10 cellular contexts compared by ENCODE assay signal in genomic region chr5:1568201-1568979, GRCh38. TPM values are rescaled to one million over a fixed set of nuclear protein-coding genes. Genes with fewer than 3 reads are reported as not detected.
DNase-seq lines count a peak whose midpoint lies in the region; ATAC-seq and TF ChIP-seq lines count a peak whose summit lies in the region.
"Had no signal": no experiment of that assay in that cellular context is flagged by ENCODE, and none has a peak within 500 bp of the region (broad histone marks: within the 10 kb centered on the region; RNA-seq: fewer than 3 reads in every experiment).

No MANE protein-coding gene starts in this region.

- H3K27me3 ChIP-seq in SK-N-SH (ENCODE audit: insufficient read depth) = no peaks in the 10 kb centered on the region
- H3K27me3 ChIP-seq in heart left ventricle = no peaks in the 10 kb centered on the region

- H3K9me3 Mint-ChIP-seq in activated T-cell treated with anti-CD3 and anti-CD28 coated beads, Interleukin-2, amount 50 U/mL, for 4 hours = no peaks in the 10 kb centered on the region

- DNase-seq in Daoy (ENCODE audit: low read depth) (peak; percentile 65), SK-N-SH (no peak), heart left ventricle (peak in 1 of 5 donors; percentile 53), retinal pigment epithelial cell (ENCODE audit: low read depth) (peak; percentile 81)
- no peak for DNase-seq in activated T-cell treated with anti-CD3 and anti-CD28 coated beads, Interleukin-2, amount 50 U/mL, for 4 hours
- DNase-seq: activated naive CD4-positive, alpha-beta T cell treated with Interleukin-2 at 50 U/mL for 16 hours; midbrain had no signal

- CTCF ChIA-PET in SK-N-SH (lab: Yijun Ruan, JAX) = no interaction called here

- peak overlapping the region in 1 of 2 experiments; percentile 22; a peak in 1 of 4 replicates for H3K27ac ChIP-seq in SK-N-SH (ENCODE audit: low read depth in 2 of 2, low read length in 1 of 2)
- peak overlapping the region in 11 of 12 donors; percentile 27 to 79 (median 67) for H3K27ac ChIP-seq in heart left ventricle

- ATAC-seq in heart left ventricle (peak; percentile 83 to 89 (median 84)), GM19397 (IDR thresholded peaks at IDR 0.05; ENCODE audit: unreplicated experiment) (no peak), GM21717 (IDR thresholded peaks at IDR 0.05; ENCODE audit: unreplicated experiment) (no peak), GM21367 (IDR thresholded peaks at IDR 0.05; ENCODE audit: unreplicated experiment) (no peak)
- ATAC-seq in activated T-cell treated with anti-CD3 and anti-CD28 coated beads, Interleukin-2, amount 50 U/mL, for 4 hours = no peak

- no peaks in the 10 kb centered on the region for H3K9me3 ChIP-seq in SK-N-SH
- H3K9me3 ChIP-seq in heart left ventricle = no peaks in the 10 kb centered on the region

- no peak overlapping the region for H3K4me3 Mint-ChIP-seq in activated T-cell treated with anti-CD3 and anti-CD28 coated beads, Interleukin-2, amount 50 U/mL, for 4 hours

- no peak overlapping the region for H2AFZ ChIP-seq in SK-N-SH (ENCODE audit: low read depth)

- peaks cover 8% of the 10 kb centered on the region for H3F3A ChIP-seq in SK-N-SH (replicated peaks; ENCODE audit: insufficient read depth)

- H3K4me3 ChIP-seq in SK-N-SH (ENCODE audit: low read depth in 2 of 2, low read length in 1 of 2) (no peak overlapping the region), heart left ventricle (no peak overlapping the region), retinal pigment epithelial cell (ENCODE audit: low read length) (no peak overlapping the region)

- peaks cover 0 to 6% of the 10 kb centered on the region in 2 experiments for H3K36me3 ChIP-seq in SK-N-SH (replicated peaks in 1 of 2; ENCODE audit: control insufficient read depth in 1 of 2, insufficient read depth in 2 of 2, low read length in 1 of 2)
- peaks cover 0 to 17% (median 0%) of the 10 kb centered on the region in 9 donors for H3K36me3 ChIP-seq in heart left ventricle

- POLR2A ChIA-PET in SK-N-SH (lab: Yijun Ruan, JAX) = no interaction called here

- H4K20me1 ChIP-seq in SK-N-SH (ENCODE audit: insufficient read depth) = no peaks in the 10 kb centered on the region

- no peaks in the 10 kb centered on the region for H3K79me2 ChIP-seq in SK-N-SH (ENCODE audit: insufficient read depth)

- H3K4me1 Mint-ChIP-seq in activated T-cell treated with anti-CD3 and anti-CD28 coated beads, Interleukin-2, amount 50 U/mL, for 4 hours (ENCODE audit: low read depth) = no peaks in the 10 kb centered on the region

- TF ChIP-seq EP300 in SK-N-SH (IDR thresholded peaks at IDR 0.05; ENCODE audit: borderline replicate concordance in 1 of 2, low read depth in 1 of 2, low read length in 1 of 2) = no peak

- peaks cover 7% of the 10 kb centered on the region for H3K36me3 Mint-ChIP-seq in activated T-cell treated with anti-CD3 and anti-CD28 coated beads, Interleukin-2, amount 50 U/mL, for 4 hours (ENCODE audit: insufficient read depth)

- TF ChIP-seq POLR2A in heart left ventricle (IDR thresholded peaks at IDR 0.05) = no peak

- intact Hi-C loops in heart left ventricle (cut with DNase I) = no loop called here

- 66% methylated on average over 12 of the region's 12 CpGs for WGBS in SK-N-SH (ENCODE audit: low lambda C conversion rate)
- 29 to 38% (median 37%) methylated on average over 12 of the region's 12 CpGs for WGBS in heart left ventricle, 4 donors

- H3K4me1 ChIP-seq in SK-N-SH (ENCODE audit: control insufficient read depth in 1 of 2, insufficient read depth in 2 of 2, low read depth in 1 of 2, low read length in 1 of 2) (peaks cover 0 to 2% of the 10 kb centered on the region in 2 experiments; a peak in 1 of 4 replicates), heart left ventricle (peaks cover 0 to 32% (median 10%) of the 10 kb centered on the region in 12 donors)

- no peak for TF ChIP-seq CTCF in SK-N-SH (IDR thresholded peaks at IDR 0.05)
- no peak for TF ChIP-seq CTCF in heart left ventricle (IDR thresholded peaks at IDR 0.05)
- TF ChIP-seq CTCF in retinal pigment epithelial cell (conservative IDR thresholded peaks at IDR 0.05; ENCODE audit: low read depth, low read length) = no peak

- H3K4me2 ChIP-seq in SK-N-SH = no peak overlapping the region

- no peak for TF ChIP-seq RAD21 in SK-N-SH (IDR thresholded peaks at IDR 0.05; ENCODE audit: low read length)

- no peaks in the 10 kb centered on the region for H3K9me2 ChIP-seq in SK-N-SH

- H3K27me3 Mint-ChIP-seq in activated T-cell treated with anti-CD3 and anti-CD28 coated beads, Interleukin-2, amount 50 U/mL, for 4 hours (ENCODE audit: low read depth) = no peaks in the 10 kb centered on the region

- no peak overlapping the region for H3K9ac ChIP-seq in SK-N-SH

TF ChIP-seq in SK-N-SH, 30 proteins besides CTCF, POLR2A, EP300 and RAD21:
- TF ChIP-seq PBX3 (IDR thresholded peaks at IDR 0.05) (peak; percentile 23; the same call in 1 of the 2 replicates), TCF12 (IDR thresholded peaks at IDR 0.05) (peak; percentile 47; the same call in 1 of the 2 replicates), YY1 (IDR thresholded peaks at IDR 0.05; ENCODE audit: low read depth) (no peak), NFIC (IDR thresholded peaks at IDR 0.05; ENCODE audit: borderline replicate concordance) (peak; percentile 17; the same call in 1 of the 2 replicates), FOSL2 (IDR thresholded peaks at IDR 0.05; ENCODE audit: borderline replicate concordance, low read depth) (no peak), MEF2A (IDR thresholded peaks at IDR 0.05; ENCODE audit: borderline replicate concordance, low read depth) (no peak), RFX5 (IDR thresholded peaks at IDR 0.05; ENCODE audit: low read length) (no peak), NRF1 (IDR thresholded peaks at IDR 0.05; ENCODE audit: low read depth, low read length) (no peak), GABPA (IDR thresholded peaks at IDR 0.05; ENCODE audit: low read depth) (no peak), GATA2 (CRISPR knock-in tag; IDR thresholded peaks at IDR 0.05) (no peak)
- TF ChIP-seq, protein P1, sequence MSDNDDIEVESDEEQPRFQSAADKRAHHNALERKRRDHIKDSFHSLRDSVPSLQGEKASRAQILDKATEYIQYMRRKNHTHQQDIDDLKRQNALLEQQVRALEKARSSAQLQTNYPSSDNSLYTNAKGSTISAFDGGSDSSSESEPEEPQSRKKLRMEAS (IDR thresholded peaks at IDR 0.05; ENCODE audit: low read depth) = no peak
- TF ChIP-seq, protein P2, sequence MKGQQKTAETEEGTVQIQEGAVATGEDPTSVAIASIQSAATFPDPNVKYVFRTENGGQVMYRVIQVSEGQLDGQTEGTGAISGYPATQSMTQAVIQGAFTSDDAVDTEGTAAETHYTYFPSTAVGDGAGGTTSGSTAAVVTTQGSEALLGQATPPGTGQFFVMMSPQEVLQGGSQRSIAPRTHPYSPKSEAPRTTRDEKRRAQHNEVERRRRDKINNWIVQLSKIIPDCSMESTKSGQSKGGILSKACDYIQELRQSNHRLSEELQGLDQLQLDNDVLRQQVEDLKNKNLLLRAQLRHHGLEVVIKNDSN (IDR thresholded peaks at IDR 0.05; ENCODE audit: borderline replicate concordance, low read depth) = no peak

RNA-seq across cellular contexts. Expression of gene LPCAT1, which starts 44.6 kb away (rescaled TPM):
- total RNA-seq in Daoy (2014; rRNA removed; shearing (Covaris generic)) = 20.9 and 22.6 TPM in 2 replicates
- polyA plus RNA-seq in SK-N-SH (2012; rRNA removed) = 32.5 and 42.3 TPM in 2 replicates
- polyA plus RNA-seq in SK-N-SH (2012; cell fraction: cytosol; rRNA removed) = 30.1 and 38.3 TPM in 2 replicates
- polyA plus RNA-seq in SK-N-SH (2012; cell fraction: nucleus; rRNA removed) = 54.3 and 65.1 TPM in 2 replicates
- 10 to 100 TPM in 4 of 9 donors, 1 to 10 TPM in 5; 8.2 to 30.6 (median 9.9) TPM for total RNA-seq in heart left ventricle
- polyA plus RNA-seq in heart left ventricle = 10 to 100 TPM in 1 of 2 donors, 1 to 10 TPM in 1; 9.6 to 21.9 TPM
- 10 to 100 TPM; 60.6 to 76.8 (median 65.7) TPM for total RNA-seq in activated T-cell treated with anti-CD3 and anti-CD28 coated beads, Interleukin-2, amount 50 U/mL, for 4 hours

Comparison
In these comparisons a context has a peak if more than half of its experiments do, and no peak if none do; other contexts are left out.
1. DNase-seq: peak in Daoy (single experiment) and retinal pigment epithelial cell (single experiment); none in SK-N-SH (single experiment) and activated T-cell treated with anti-CD3 and anti-CD28 coated beads, Interleukin-2, amount 50 U/mL, for 4 hours (single experiment).
2. ATAC-seq: peak in heart left ventricle (4 of 4); none in GM19397 (single experiment), GM21717 (single experiment), GM21367 (single experiment) and activated T-cell treated with anti-CD3 and anti-CD28 coated beads, Interleukin-2, amount 50 U/mL, for 4 hours (0 of 2).